ENCODE assay signal across 13 cellular contexts in the genomic region with DNA sequence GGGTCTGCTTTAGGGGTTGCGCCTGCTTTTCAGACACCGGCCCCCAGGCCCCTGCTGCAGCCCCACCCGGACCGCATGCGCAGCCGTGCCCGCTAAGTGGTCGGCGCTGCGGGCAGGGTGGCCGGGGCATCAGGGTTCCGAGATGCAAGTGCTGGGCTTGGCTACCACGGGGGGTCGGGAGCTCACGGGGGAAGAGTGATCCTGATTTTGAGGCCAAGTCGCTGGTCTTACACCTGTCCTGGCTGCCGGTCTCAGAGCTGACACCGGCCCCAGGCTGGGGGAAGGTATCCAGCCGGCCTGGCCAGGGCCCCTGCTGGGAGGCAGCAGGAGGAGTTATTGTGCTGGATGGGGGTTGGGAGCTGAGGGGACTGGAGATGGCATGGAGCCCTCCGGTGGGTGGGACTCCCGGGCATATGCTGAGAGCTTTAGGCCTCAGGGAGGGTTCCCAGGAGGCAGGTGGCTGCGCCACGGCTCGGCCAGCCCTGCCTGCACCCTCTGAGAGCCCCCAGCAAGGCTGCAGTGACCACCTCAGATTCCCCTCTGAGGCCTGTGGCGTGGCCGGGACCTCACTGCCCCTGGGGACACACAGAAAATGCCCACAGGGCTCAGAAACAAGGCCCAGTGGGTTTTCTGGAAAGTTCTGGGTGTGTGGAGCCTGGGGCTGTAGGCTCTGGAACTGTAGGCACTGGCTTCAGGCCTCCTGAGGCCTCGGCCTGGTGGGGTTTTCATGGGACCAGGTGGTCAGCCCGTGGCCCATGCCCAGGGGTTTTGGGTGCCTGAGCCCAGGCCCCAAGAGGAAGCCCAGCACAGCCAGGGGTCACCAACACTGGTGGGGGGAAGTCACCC. TPM values are rescaled to one million over a fixed set of nuclear protein-coding genes. Genes with fewer than 3 reads are reported as not detected.
DNase-seq lines count a peak whose midpoint lies in the region; FAIRE-seq and TF ChIP-seq lines count a peak whose summit lies in the region.
"Had no signal": no experiment of that assay in that cellular context is flagged by ENCODE, and none has a peak within 500 bp of the region (broad histone marks: within the 10 kb centered on the region; RNA-seq: fewer than 3 reads in every experiment).

No MANE protein-coding gene starts in this region.

- H3K4me1 ChIP-seq in adrenal gland (replicated peaks in 1 of 2) (no peaks in the 10 kb centered on the region), osteoblast (ENCODE audit: insufficient read depth, low read length) (peaks cover 37% of the 10 kb centered on the region), small intestine (ENCODE audit: control insufficient read depth in 2 of 2, insufficient read depth in 1 of 2, low read depth in 1 of 2, low read length in 1 of 2) (no peaks in the 10 kb centered on the region)

- H4K20me1 ChIP-seq in osteoblast (ENCODE audit: insufficient read depth, low read length): no peaks in the 10 kb centered on the region

- 89 to 94% (median 92%) methylated on average over 12 to 28 of the region's 28 CpGs for WGBS in adrenal gland, 4 donors
- 81 to 85% (median 82%) methylated on average over 25 to 28 of the region's 28 CpGs for WGBS in small intestine, 3 donors

- no peak for FAIRE-seq in small intestine (lab: Jason Lieb, UNC)
- FAIRE-seq: bronchial epithelial cell had no signal

- DNase-seq in DMS 273 (lab: John Stamatoyannopoulos, UW; ENCODE audit: unreplicated experiment) (peak; percentile 48), DMS 273 treated with DMSO at 0.1 percent for 48 hours (lab: John Stamatoyannopoulos, UW) (no peak), HT-29 (ENCODE audit: low spot score) (peak; percentile 49), adrenal gland (peak in 3 of 7 donors; percentile 14 to 37 (median 20)), osteoblast (ENCODE audit: insufficient read length, low spot score, missing footprints) (peak; percentile 73), small intestine (no peak), medulla oblongata (ENCODE audit: extremely low spot score) (no peak), NCI-H1105 (lab: John Stamatoyannopoulos, UW) (no peak)

- no peak overlapping the region for H3K4me3 ChIP-seq in adrenal gland
- no peak overlapping the region for H3K4me3 ChIP-seq in osteoblast (ENCODE audit: insufficient read depth, low read length)
- H3K4me3 ChIP-seq in small intestine (ENCODE audit: low read depth in 1 of 2, low read length in 2 of 2): no peak overlapping the region
- H3K4me3 ChIP-seq: ovary had no signal

- no peaks in the 10 kb centered on the region for H3K79me2 ChIP-seq in osteoblast (ENCODE audit: insufficient read depth, low read length)

- H3K36me3 ChIP-seq in adrenal gland (replicated peaks in 1 of 2) (no peaks in the 10 kb centered on the region), osteoblast (ENCODE audit: insufficient read depth, low read length) (no peaks in the 10 kb centered on the region), small intestine (ENCODE audit: control insufficient read depth in 2 of 2, insufficient read depth in 2 of 2, low read length in 2 of 2) (no peaks in the 10 kb centered on the region)
- H3K36me3 ChIP-seq: ovary had no signal

- H3K27ac ChIP-seq in adrenal gland: peak overlapping the region in 4 of 5 donors; percentile 17 to 68 (median 63)
- H3K27ac ChIP-seq in osteoblast (ENCODE audit: low read depth, low read length): peak overlapping the region; percentile 92
- H3K27ac ChIP-seq in small intestine (ENCODE audit: low read depth in 1 of 2, low read length in 1 of 2): no peak overlapping the region
- H3K27ac ChIP-seq: 22Rv1, ovary had no signal

- H2AFZ ChIP-seq in osteoblast (ENCODE audit: low read length): peak overlapping the region; percentile 51

- no peak for TF ChIP-seq CTCF in adrenal gland (IDR thresholded peaks at IDR 0.05)
- no peak for TF ChIP-seq CTCF in osteoblast (IDR thresholded peaks at IDR 0.05; ENCODE audit: extremely low read depth, low read depth, low read length)

- H3K27me3 ChIP-seq in adrenal gland (no peaks in the 10 kb centered on the region), osteoblast (ENCODE audit: insufficient read depth, low read length) (peaks cover 5% of the 10 kb centered on the region), small intestine (ENCODE audit: control insufficient read depth in 2 of 2, insufficient read depth in 2 of 2, low read length in 2 of 2) (no peaks in the 10 kb centered on the region)
- H3K27me3 ChIP-seq: ovary had no signal

- intact Hi-C loops in adrenal gland (cut with DNase I): no loop called here

- H3K9me3 ChIP-seq in adrenal gland (replicated peaks in 1 of 3) (no peaks in the 10 kb centered on the region), osteoblast (ENCODE audit: low read depth, low read length) (no peaks in the 10 kb centered on the region), small intestine (ENCODE audit: control insufficient read depth, low read depth) (no peaks in the 10 kb centered on the region)
- H3K9me3 ChIP-seq: ovary had no signal

- peak overlapping the region; percentile 43 for H3K4me2 ChIP-seq in osteoblast (ENCODE audit: insufficient read depth, low read length)

- no peak for TF ChIP-seq POLR2A in adrenal gland (IDR thresholded peaks at IDR 0.05)

RNA-seq across cellular contexts. Expression of gene MUC5AC, which starts 4.4 kb away (rescaled TPM):
- 6.9 and 9.0 TPM in 2 replicates for total RNA-seq in HT-29 (2014; rRNA removed; shearing (Covaris generic))
- total RNA-seq in adrenal gland: under 1 TPM in 1 of 8 donors, not detected in 7; under 0.01 TPM
- under 1 TPM in 1 of 3 donors, not detected in 2; under 0.01 TPM for polyA plus RNA-seq in adrenal gland
- not detected in 2 replicates for total RNA-seq in osteoblast
- polyA plus RNA-seq in small intestine: under 1 TPM in 1 of 3 donors, not detected in 2; 0.06 TPM
- total RNA-seq: HT1080, NCI-H460 had no signal
- polyA plus RNA-seq: ovary had no signal

Comparison
In these comparisons a context has a peak if more than half of its experiments do, and no peak if none do; other contexts are left out.
1. DNase-seq: peak in DMS 273 (single experiment), HT-29 (single experiment) and osteoblast (single experiment); none in DMS 273 treated with DMSO at 0.1 percent for 48 hours (single experiment), small intestine (single experiment), medulla oblongata (single experiment) and NCI-H1105 (single experiment).
2. H3K27ac ChIP-seq: peak in adrenal gland (4 of 5) and osteoblast (single experiment); none in small intestine (0 of 2).